10 cellular contexts compared by ENCODE assay signal in the genomic region with DNA sequence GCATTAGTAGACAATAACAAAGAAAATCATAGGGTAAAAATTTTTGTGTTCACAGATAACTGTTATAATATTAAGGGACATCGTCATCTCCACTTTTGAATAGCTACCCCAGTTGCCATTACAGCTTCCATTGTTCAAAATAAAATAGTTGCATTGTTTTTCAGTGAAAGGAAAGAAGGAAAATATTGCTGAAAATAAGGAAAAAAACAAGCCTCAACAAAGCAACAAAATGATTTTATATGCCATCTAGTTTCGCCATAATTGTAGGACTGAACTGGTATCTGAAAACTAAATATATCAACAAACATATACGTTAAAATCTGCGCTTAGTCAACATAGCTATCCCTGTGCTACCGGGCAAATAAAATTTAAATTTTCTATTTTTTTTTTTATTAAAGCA. TPM values are rescaled to one million over a fixed set of nuclear protein-coding genes. Genes with fewer than 3 reads are reported as not detected.
DNase-seq lines count a peak whose midpoint lies in the region; ATAC-seq and TF ChIP-seq lines count a peak whose summit lies in the region.
"Had no signal": no experiment of that assay in that cellular context is flagged by ENCODE, and none has a peak within 500 bp of the region (broad histone marks: within the 10 kb centered on the region; RNA-seq: fewer than 3 reads in every experiment).

No MANE protein-coding gene starts in this region.

- no peaks in the 10 kb centered on the region for H3K9me3 Mint-ChIP-seq in T-helper 2 cell treated with Interferon-gamma antibody and Interleukin-4, amounts not matched to agents 5 μg/mL and 100 μg/mL, for 36 hours

- intact Hi-C loops in Panc1 (cut with micrococcal nuclease; ENCODE audit: unreplicated experiment) (loop anchor here (10.0 kb wide), 1 partner anchor 92 kb away; no protein-coding TSS in a partner anchor), psoas muscle (cut with DNase I) (loop anchor here in 1 of 2 donors (10.0 kb wide), 1 partner anchor 102 kb away; no protein-coding TSS in a partner anchor)

- H3K79me2 ChIP-seq in fibroblast of lung (ENCODE audit: control insufficient read depth, insufficient read depth, low read length): peaks cover 79% of the 10 kb centered on the region

- peaks cover 7% of the 10 kb centered on the region for H4K20me1 ChIP-seq in fibroblast of lung (ENCODE audit: control insufficient read depth, extremely low read depth, insufficient read depth, low read length)

- H3K4me3 Mint-ChIP-seq in T-helper 2 cell treated with Interferon-gamma antibody and Interleukin-4, amounts not matched to agents 5 μg/mL and 100 μg/mL, for 36 hours: peak overlapping the region; percentile 87

- H3K4me1 ChIP-seq in Panc1 (ENCODE audit: control insufficient read depth, insufficient read depth, low read length): peaks cover 39% of the 10 kb centered on the region
- peaks cover 11% of the 10 kb centered on the region for H3K4me1 ChIP-seq in fibroblast of lung (ENCODE audit: control insufficient read depth, extremely low read depth, insufficient read depth, low read length)
- H3K4me1 ChIP-seq in psoas muscle: peaks cover 30% of the 10 kb centered on the region

- in situ Hi-C loops in Panc1 (cut with HindIII; ENCODE audit: low pct_unique_long_range_greater_than_20kb, low sequenced_read_pairs) (no loop called here), G401 (cut with HindIII; ENCODE audit: low sequenced_read_pairs) (no loop called here), KBM-7 (cut with MboI; ENCODE audit: low pct_unique_long_range_greater_than_20kb, low sequenced_read_pairs) (loop anchor here (25.0 kb wide), 1 partner anchor 335 kb away; no protein-coding TSS in a partner anchor)

- no TSS peak for BruUV-seq in Panc1 (replicated peaks; lab: Mats Ljungman, UMichigan)

- POLR2A ChIA-PET in Panc1 (lab: Charles Lee): no interaction called here

- peak overlapping the region; percentile 20 for H3K27ac Mint-ChIP-seq in T-helper 2 cell treated with Interferon-gamma antibody and Interleukin-4, amounts not matched to agents 5 μg/mL and 100 μg/mL, for 36 hours

- peaks cover 5% of the 10 kb centered on the region for H3K36me3 Mint-ChIP-seq in T-helper 2 cell treated with Interferon-gamma antibody and Interleukin-4, amounts not matched to agents 5 μg/mL and 100 μg/mL, for 36 hours (ENCODE audit: low read depth)

- CTCF ChIA-PET in Panc1 (lab: Charles Lee): no interaction called here

- no peak overlapping the region for H3K9ac ChIP-seq in fibroblast of lung (ENCODE audit: insufficient read depth, low read length)

- no peaks in the 10 kb centered on the region; the same call in 1 of the 2 replicates for H3K36me3 ChIP-seq in Panc1 (ENCODE audit: control insufficient read depth, insufficient read depth, low read length)
- H3K36me3 ChIP-seq in fibroblast of lung (ENCODE audit: control insufficient read depth, insufficient read depth, low read length): no peaks in the 10 kb centered on the region
- no peaks in the 10 kb centered on the region for H3K36me3 ChIP-seq in psoas muscle (ENCODE audit: insufficient read depth in 1 of 2, low read depth in 1 of 2)

- H2AFZ ChIP-seq in fibroblast of lung (ENCODE audit: low read length): no peak overlapping the region

- H3K4me3 ChIP-seq in Panc1 (ENCODE audit: low read depth in 2 of 2, low read length in 2 of 2): no peak overlapping the region
- H3K4me3 ChIP-seq in fibroblast of lung (replicated peaks in 1 of 4; ENCODE audit: control extremely low read depth in 1 of 4, insufficient read depth in 1 of 4, low read depth in 3 of 4, low read length in 4 of 4): peak overlapping the region in 3 of 4 experiments; percentile 6 to 96 (median 95)
- peak overlapping the region; percentile 94 for H3K4me3 ChIP-seq in psoas muscle

- H3K9me3 ChIP-seq in Panc1 (ENCODE audit: control insufficient read depth, insufficient read depth, low read depth, low read length) (no peaks in the 10 kb centered on the region), fibroblast of lung (ENCODE audit: control insufficient read depth, insufficient read depth, low read depth, low read length) (no peaks in the 10 kb centered on the region), psoas muscle (no peaks in the 10 kb centered on the region)

- peak overlapping the region; percentile 90 for H3K4me2 ChIP-seq in fibroblast of lung (ENCODE audit: extremely low read depth, insufficient read depth, low read length)

- TF ChIP-seq CTCF in Panc1 (IDR thresholded peaks at IDR 0.05) (no peak), fibroblast of lung (conservative IDR thresholded peaks at IDR 0.05 in 1 of 2, IDR thresholded peaks at IDR 0.05 in 1 of 2; ENCODE audit: low read depth in 1 of 2, low read length in 2 of 2) (no peak), psoas muscle (IDR thresholded peaks at IDR 0.05) (no peak)

- H3K27me3 ChIP-seq in Panc1 (ENCODE audit: control insufficient read depth, insufficient read depth, low read length) (no peaks in the 10 kb centered on the region), fibroblast of lung (ENCODE audit: control insufficient read depth, insufficient read depth, low read length) (no peaks in the 10 kb centered on the region), psoas muscle (ENCODE audit: insufficient read depth in 3 of 3, low read length in 2 of 3) (no peaks in the 10 kb centered on the region)

- H3K27me3 Mint-ChIP-seq in T-helper 2 cell treated with Interferon-gamma antibody and Interleukin-4, amounts not matched to agents 5 μg/mL and 100 μg/mL, for 36 hours (ENCODE audit: low read depth): no peaks in the 10 kb centered on the region

- ATAC-seq in Panc1: no peak
- ATAC-seq in psoas muscle: no peak
- ATAC-seq: sciatic nerve had no signal

- no peak for DNase-seq in T-helper 2 cell treated with Interferon-gamma antibody and Interleukin-4, amounts not matched to agents 5 μg/mL and 100 μg/mL, for 36 hours (ENCODE audit: low spot score)
- no peak for DNase-seq in T-helper 2 cell
- DNase-seq in Panc1 (ENCODE audit: low read depth, low spot score): no peak
- no peak for DNase-seq in fibroblast of lung (ENCODE audit: low read depth in 2 of 2)
- DNase-seq in psoas muscle: no peak
- DNase-seq in stimulated activated naive CD4-positive, alpha-beta T cell treated with Interleukin-2 at 50 U/mL for 16 hours (lab: John Stamatoyannopoulos, UW): no peak
- no peak for DNase-seq in G401 (ENCODE audit: low spot score)
- no peak for DNase-seq in KBM-7
- DNase-seq: effector CD8-positive, alpha-beta T cell had no signal

- peaks cover 43% of the 10 kb centered on the region for H3K4me1 Mint-ChIP-seq in T-helper 2 cell treated with Interferon-gamma antibody and Interleukin-4, amounts not matched to agents 5 μg/mL and 100 μg/mL, for 36 hours (ENCODE audit: low read depth)

- 70 to 71% (median 71%) methylated on average over 5 of the region's 5 CpGs for WGBS in psoas muscle, 3 donors

- H3K27ac ChIP-seq in Panc1 (ENCODE audit: low read length) (peak overlapping the region; percentile 79; the same call in 1 of the 2 replicates), fibroblast of lung (ENCODE audit: insufficient read depth, low read length) (no peak overlapping the region), psoas muscle (peak overlapping the region; percentile 13)

RNA-seq across cellular contexts. Expression of gene CDK17, which starts 3.3 kb away (rescaled TPM):
- total RNA-seq in Panc1 (2021; ENCODE audit: unreplicated experiment): 23.2 TPM
- polyA plus RNA-seq in Panc1 (2012; ENCODE audit: insufficient read length): 9.9 TPM
- total RNA-seq in fibroblast of lung: 59.3 and 109 TPM in 2 replicates
- polyA plus RNA-seq in fibroblast of lung: 41.9 and 50.0 TPM in 2 replicates
- 26.7 and 28.6 TPM in 2 replicates for polyA plus RNA-seq in fibroblast of lung (2012)
- 14.8 and 37.9 TPM in 2 replicates for polyA minus RNA-seq in fibroblast of lung (ENCODE audit: low replicate concordance)
- total RNA-seq in psoas muscle: 10 to 100 TPM; 13.3 to 21.4 (median 16.1) TPM
- 10 to 100 TPM in 1 of 3 donors, 1 to 10 TPM in 2; 7.2 to 10.2 (median 8.8) TPM for polyA plus RNA-seq in psoas muscle
- 13.9 and 26.2 TPM in 2 replicates for total RNA-seq in G401 (2014; rRNA removed; shearing (Covaris generic))

Comparison
In these comparisons a context has a peak if more than half of its experiments do, and no peak if none do; other contexts are left out.
1. H3K4me3 ChIP-seq: peak in fibroblast of lung (3 of 4) and psoas muscle (single experiment); none in Panc1 (0 of 2).